11 cellular contexts compared by ENCODE assay signal in genomic region chr14:69088523-69089445, GRCh38.
A peak's percentile ranks its signal among the peaks of the same experiment; 100 is the strongest.
DNase-seq lines count a peak whose midpoint lies in the region; ATAC-seq, FAIRE-seq and TF ChIP-seq lines count a peak whose summit lies in the region.
"Had no signal": no experiment of that assay in that cellular context is flagged by ENCODE, and none has a peak within 500 bp of the region (broad histone marks: within the 10 kb centered on the region; RNA-seq: fewer than 3 reads in every experiment).

No MANE protein-coding gene starts in this region.

- 78 to 94% methylated on average over 3 of the region's 3 CpGs for WGBS in transverse colon (ENCODE audit: low coverage in 1 of 2), 2 donors

- H3K27me3 ChIP-seq in lower lobe of right lung (ENCODE audit: low read depth) (no peaks in the 10 kb centered on the region), transverse colon (no peaks in the 10 kb centered on the region)
- H3K27me3 ChIP-seq: cardiac muscle cell, heart left ventricle had no signal

- in situ Hi-C loops in transverse colon (cut with MboI; ENCODE audit: low pct_ligation_motif_present in 1 of 4, low pct_unique_long_range_greater_than_20kb in 1 of 4, low sequenced_read_pairs in 3 of 4): loop anchor here in 2 of 4 donors (25.0 kb wide), 1 partner anchor 176 kb away; no protein-coding TSS in a partner anchor
- in situ Hi-C loops in G401 (cut with HindIII; ENCODE audit: low sequenced_read_pairs): no loop called here

- H3K4me3 ChIP-seq in lower lobe of right lung (no peak overlapping the region), transverse colon (no peak overlapping the region)
- H3K4me3 ChIP-seq: cardiac muscle cell, heart left ventricle had no signal

- DNase-seq in NCI-H226: peak; percentile 16
- DNase-seq in chondrocyte (ENCODE audit: low spot score): no peak
- DNase-seq in lower lobe of right lung: no peak
- DNase-seq in transverse colon: no peak
- DNase-seq in H54 (ENCODE audit: insufficient read length, low spot score): no peak
- no peak for DNase-seq in central memory CD4-positive, alpha-beta T cell
- DNase-seq in G401 (ENCODE audit: low spot score): no peak
- DNase-seq: heart left ventricle, NCI-H1417 treated with DMSO at 0.1 percent for 48 hours had no signal

- peaks cover 82% of the 10 kb centered on the region for H3K4me1 Mint-ChIP-seq in chondrocyte (ENCODE audit: low read depth)

- no peak for FAIRE-seq in H54 (lab: Jason Lieb, UNC)

- TF ChIP-seq CTCF in chondrocyte (IDR thresholded peaks at IDR 0.05) (no peak), lower lobe of right lung (IDR thresholded peaks at IDR 0.05) (no peak), transverse colon (IDR thresholded peaks at IDR 0.05) (no peak)

- H3K27ac ChIP-seq in lower lobe of right lung (peak overlapping the region; percentile 57), transverse colon (peak overlapping the region; percentile 76 to 84 (median 78))
- H3K27ac ChIP-seq: cardiac muscle cell had no signal

- no peak for TF ChIP-seq EP300 in transverse colon (IDR thresholded peaks at IDR 0.05; ENCODE audit: low read depth)

- no peak for ATAC-seq in lower lobe of right lung
- ATAC-seq: heart left ventricle; stimulated activated effector memory CD8-positive, alpha-beta T cell treated with anti-CD3 and anti-CD28 coated beads, Interleukin-12 subunit alpha, Interleukin-12 subunit beta, amount 100 ng/mL, for 72 hours had no signal

- H3K36me3 Mint-ChIP-seq in chondrocyte (ENCODE audit: low read depth): peaks cover 10% of the 10 kb centered on the region

- no peaks in the 10 kb centered on the region for H3K27me3 Mint-ChIP-seq in chondrocyte (ENCODE audit: low read depth)

- no peak overlapping the region for H3K4me3 Mint-ChIP-seq in chondrocyte (ENCODE audit: unreplicated experiment)
- H3K4me3 Mint-ChIP-seq: stimulated activated effector memory CD8-positive, alpha-beta T cell treated with anti-CD3 and anti-CD28 coated beads, Interleukin-12 subunit alpha, Interleukin-12 subunit beta, amount 100 ng/mL, for 72 hours had no signal

- peak overlapping the region; percentile 89 for H3K27ac Mint-ChIP-seq in chondrocyte (ENCODE audit: unreplicated experiment)
- H3K27ac Mint-ChIP-seq: stimulated activated effector memory CD8-positive, alpha-beta T cell treated with anti-CD3 and anti-CD28 coated beads, Interleukin-12 subunit alpha, Interleukin-12 subunit beta, amount 100 ng/mL, for 72 hours had no signal

- no peaks in the 10 kb centered on the region for H3K9me3 ChIP-seq in lower lobe of right lung
- no peaks in the 10 kb centered on the region for H3K9me3 ChIP-seq in transverse colon
- H3K9me3 ChIP-seq: heart left ventricle had no signal

- H3K4me1 ChIP-seq in lower lobe of right lung (peaks cover 19% of the 10 kb centered on the region), transverse colon (peaks cover 2 to 27% (median 4%) of the 10 kb centered on the region in 4 donors)

- no peaks in the 10 kb centered on the region for H3K9me3 Mint-ChIP-seq in chondrocyte (ENCODE audit: low read depth)
- H3K9me3 Mint-ChIP-seq: stimulated activated effector memory CD8-positive, alpha-beta T cell treated with anti-CD3 and anti-CD28 coated beads, Interleukin-12 subunit alpha, Interleukin-12 subunit beta, amount 100 ng/mL, for 72 hours had no signal

- TF ChIP-seq POLR2A in transverse colon (IDR thresholded peaks at IDR 0.05) (no peak), H54 (IDR thresholded peaks at IDR 0.05; ENCODE audit: low read depth, low read length) (no peak)

- peaks cover 54% of the 10 kb centered on the region for H3K36me3 ChIP-seq in lower lobe of right lung
- H3K36me3 ChIP-seq in transverse colon: peaks cover 0 to 29% (median 11%) of the 10 kb centered on the region in 4 donors

- intact Hi-C loops in lower lobe of right lung (cut with DNase I): no loop called here
- intact Hi-C loops in transverse colon (cut with DNase I; ENCODE audit: low total_unique reads): no loop called here
